Comparison of ENCODE assay signal across 8 cellular contexts in genomic region chr12:47772738-47773061, GRCh38. TPM values are rescaled to one million over a fixed set of nuclear protein-coding genes. Genes with fewer than 3 reads are reported as not detected.
DNase-seq lines count a peak whose midpoint lies in the region; ATAC-seq and TF ChIP-seq lines count a peak whose summit lies in the region.

No MANE protein-coding gene starts in this region.

- peaks cover 44% of the 10 kb centered on the region for H3K4me1 Mint-ChIP-seq in brain
- H3K4me1 Mint-ChIP-seq in mesothelial cell of epicardium: peaks cover 40% of the 10 kb centered on the region

- H3K36me3 ChIP-seq in left ventricle myocardium inferior: no peaks in the 10 kb centered on the region
- H3K36me3 ChIP-seq in vagina: no peaks in the 10 kb centered on the region

- H3K27ac Mint-ChIP-seq in brain (peak overlapping the region; percentile 31 to 92 (median 89)), mesothelial cell of epicardium (peak overlapping the region; percentile 94)

- no peak for DNase-seq in left ventricle myocardium inferior
- no peak for DNase-seq in left cardiac atrium
- DNase-seq in mesothelial cell of epicardium (ENCODE audit: low spot score in 2 of 2, unreplicated experiment in 2 of 2): no peak
- DNase-seq in vagina (ENCODE audit: extremely low spot score in 2 of 2): no peak
- no peak for DNase-seq in germinal center (ENCODE audit: low spot score)
- no peak for DNase-seq in OCI-M2 (lab: John Stamatoyannopoulos, UW; ENCODE audit: unreplicated experiment)

- H3K4me3 ChIP-seq in left ventricle myocardium inferior (peak overlapping the region; percentile 98), vagina (peak overlapping the region; percentile 67 to 98)

- no peak for ATAC-seq in left cardiac atrium
- ATAC-seq in HG03460 (IDR thresholded peaks at IDR 0.05; ENCODE audit: unreplicated experiment): no peak

- H3K27me3 Mint-ChIP-seq in brain (peaks cover 10% of the 10 kb centered on the region), mesothelial cell of epicardium (ENCODE audit: low read depth) (no peaks in the 10 kb centered on the region)

- no peak for TF ChIP-seq POLR2A in vagina (IDR thresholded peaks at IDR 0.05)

- H3K4me3 Mint-ChIP-seq in brain (peak overlapping the region; percentile 85 to 91 (median 89)), mesothelial cell of epicardium (peak overlapping the region; percentile 79)

- H3K4me1 ChIP-seq in left ventricle myocardium inferior: peaks cover 68% of the 10 kb centered on the region
- H3K4me1 ChIP-seq in vagina: peaks cover 47% of the 10 kb centered on the region

- intact Hi-C loops in left ventricle myocardium inferior (cut with micrococcal nuclease): loop anchor here (10.0 kb wide), 1 partner anchor 62 kb away; no protein-coding TSS in a partner anchor
- intact Hi-C loops in left cardiac atrium (cut with DNase I): no loop called here
- intact Hi-C loops in vagina (cut with DNase I): no loop called here

- no peaks in the 10 kb centered on the region for H3K36me3 Mint-ChIP-seq in brain
- H3K36me3 Mint-ChIP-seq in mesothelial cell of epicardium: no peaks in the 10 kb centered on the region

- H3K9me3 Mint-ChIP-seq in brain (no peaks in the 10 kb centered on the region), mesothelial cell of epicardium (no peaks in the 10 kb centered on the region)

- H3K27ac ChIP-seq in left ventricle myocardium inferior (replicated peaks) (peak overlapping the region; percentile 90), vagina (peak overlapping the region; percentile 37)

- no peak for TF ChIP-seq CTCF in left ventricle myocardium inferior (IDR thresholded peaks at IDR 0.05; ENCODE audit: borderline replicate concordance)
- peak; percentile 1 to 23 for TF ChIP-seq CTCF in brain (conservative IDR thresholded peaks at IDR 0.05)
- TF ChIP-seq CTCF in mesothelial cell of epicardium (IDR thresholded peaks at IDR 0.05; ENCODE audit: unreplicated experiment): no peak
- TF ChIP-seq CTCF in vagina (IDR thresholded peaks at IDR 0.05): no peak

- H3K9me3 ChIP-seq in left ventricle myocardium inferior (replicated peaks) (no peaks in the 10 kb centered on the region), vagina (no peaks in the 10 kb centered on the region)

- H3K27me3 ChIP-seq in left ventricle myocardium inferior (ENCODE audit: low read depth) (no peaks in the 10 kb centered on the region), vagina (no peaks in the 10 kb centered on the region)

RNA-seq across cellular contexts. Expression of gene SLC48A1, which starts 0.3 kb away (rescaled TPM):
- 25.3 TPM for total RNA-seq in left ventricle myocardium inferior
- 10 to 100 TPM; 22.1 to 28.9 TPM for total RNA-seq in left cardiac atrium
- polyA plus RNA-seq in brain (ENCODE audit: insufficient read depth, low read depth, low replicate concordance): 77.4 TPM
- total RNA-seq in mesothelial cell of epicardium: 25.3 to 27.7 TPM (median 27.0 TPM) in 3 replicates
- total RNA-seq in vagina: 20.9 TPM

RNA-seq across cellular contexts. Expression of gene RAPGEF3, which starts 14.0 kb away (rescaled TPM):
- 34.8 TPM for total RNA-seq in left ventricle myocardium inferior
- 10 to 100 TPM; 27.3 to 35.9 TPM for total RNA-seq in left cardiac atrium
- polyA plus RNA-seq in brain (ENCODE audit: insufficient read depth, low read depth, low replicate concordance): 10.3 TPM
- 18.0 to 20.9 TPM (median 19.4 TPM) in 3 replicates for total RNA-seq in mesothelial cell of epicardium
- total RNA-seq in vagina: 52.3 TPM

RNA-seq across cellular contexts. Expression of gene HDAC7, which starts 47.0 kb away (rescaled TPM):
- total RNA-seq in left ventricle myocardium inferior (47.1 TPM), left cardiac atrium (10 to 100 TPM; 41.6 to 58.0 TPM), mesothelial cell of epicardium (113 to 132 TPM (median 123 TPM) in 3 replicates), vagina (67.0 TPM)
- polyA plus RNA-seq in brain (ENCODE audit: insufficient read depth, low read depth, low replicate concordance): 8.2 TPM

RNA-seq across cellular contexts. Expression of gene ENDOU, which starts 47.4 kb away (rescaled TPM):
- total RNA-seq in left ventricle myocardium inferior (0.49 TPM), left cardiac atrium (under 1 TPM; 0.62 to 0.68 TPM), mesothelial cell of epicardium (0.11 to 0.51 TPM (median 0.29 TPM) in 3 replicates), vagina (21.4 TPM)
- 0.80 TPM for polyA plus RNA-seq in brain (ENCODE audit: insufficient read depth, low read depth, low replicate concordance)

Comparison
In these comparisons a context has a peak if more than half of its experiments do, and no peak if none do; other contexts are left out.
1. CTCF ChIP-seq: peak in brain (2 of 2); none in left ventricle myocardium inferior (single experiment), mesothelial cell of epicardium (single experiment) and vagina (0 of 3).